1 cellular context compared by ENCODE assay signal in the genomic region with DNA sequence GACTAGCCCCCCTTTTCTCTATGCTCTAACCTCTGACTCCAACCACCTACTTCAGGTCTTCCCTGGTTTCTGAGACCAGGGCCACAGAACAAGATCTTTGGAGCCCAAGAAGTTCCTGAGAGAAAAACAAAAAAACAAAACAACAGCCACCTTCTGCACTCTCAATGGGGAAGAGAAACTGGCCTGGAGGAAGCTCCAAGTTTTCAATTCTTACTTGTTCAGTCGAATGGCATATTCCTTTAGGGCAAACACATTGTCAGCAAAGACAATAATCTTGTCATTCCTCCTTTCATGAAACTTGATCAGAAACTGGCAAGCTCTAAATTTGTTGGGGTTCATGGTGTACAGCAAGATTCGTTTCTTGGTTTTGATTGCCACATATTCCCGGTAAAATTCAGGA.
TF ChIP-seq lines count a peak whose summit lies in the region.

No MANE protein-coding gene starts in this region.

TF ChIP-seq in HepG2, 621 proteins besides CTCF, POLR2A, EP300 and RAD21 (continued from another document):
- TF ChIP-seq, protein P1, sequence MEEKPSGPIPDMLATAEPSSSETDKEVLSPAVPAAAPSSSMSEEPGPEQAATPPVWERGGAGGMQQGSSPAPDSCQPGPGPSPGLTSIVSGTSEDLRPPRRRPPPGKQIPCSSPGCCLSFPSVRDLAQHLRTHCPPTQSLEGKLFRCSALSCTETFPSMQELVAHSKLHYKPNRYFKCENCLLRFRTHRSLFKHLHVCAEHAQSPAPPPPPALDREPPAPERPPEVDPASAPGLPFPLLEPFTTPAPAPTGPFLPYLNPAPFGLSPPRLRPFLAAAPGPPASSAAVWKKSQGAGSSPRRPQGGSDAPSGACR (CRISPR knock-in tag; IDR thresholded peaks at IDR 0.05), result no peak
- no peak for TF ChIP-seq KDM1A (CRISPR knock-in tag; IDR thresholded peaks at IDR 0.05)
